Comparison of ENCODE assay signal across 30 cellular contexts in genomic region chrX:46693149-46693548, GRCh38.
A peak's percentile ranks its signal among the peaks of the same experiment; 100 is the strongest.
DNase-seq lines count a peak whose midpoint lies in the region; ATAC-seq and TF ChIP-seq lines count a peak whose summit lies in the region.
"Had no signal": no experiment of that assay in that cellular context is flagged by ENCODE, and none has a peak within 500 bp of the region (broad histone marks: within the 10 kb centered on the region; RNA-seq: fewer than 3 reads in every experiment).

No MANE protein-coding gene starts in this region.

- DNase-seq in MV-4-11 (lab: John Stamatoyannopoulos, UW) (peak; percentile 19), suprapubic skin (ENCODE audit: low spot score in 2 of 2) (no peak), natural killer cell (no peak)
- DNase-seq: activated CD4-positive, CD25-positive, alpha-beta regulatory T cell; activated CD8-positive, alpha-beta T cell treated with anti-CD3 and anti-CD28 coated beads, Interleukin-2, amount 10 ng/mL, durations not matched to agents 7 days and 5 days; activated naive CD4-positive, alpha-beta T cell treated with anti-CD3 and anti-CD28 coated beads, Interleukin-2, amount 10 ng/mL, durations not matched to agents 7 days and 5 days; activated T-cell treated with anti-CD3 and anti-CD28 coated beads, Interleukin-2, amount 50 U/mL, for 24 hours; anterior cingulate cortex; DMS 273 treated with DMSO at 0.1 percent for 48 hours; effector memory CD8-positive, alpha-beta T cell; GF-D8; glutamatergic neuron; KBM-7; NCI-H1048; NCI-H2029 treated with DMSO at 0.1 percent for 48 hours; stimulated activated CD4-positive, alpha-beta T cell treated with anti-CD3 and anti-CD28 coated beads, Interleukin-2, amount 100 ng/mL, for 48 hours; stimulated activated naive CD8-positive, alpha-beta T cell treated with anti-CD3 and anti-CD28 coated beads, Interleukin-15, amount 100 ng/mL, for 72 hours had no signal

- peaks cover 3 to 24% of the 10 kb centered on the region in 2 donors for H3K27me3 Mint-ChIP-seq in natural killer cell (ENCODE audit: low read depth in 2 of 2)
- H3K27me3 Mint-ChIP-seq: activated naive CD4-positive, alpha-beta T cell treated with anti-CD3 and anti-CD28 coated beads, Interleukin-2, amount 10 ng/mL, durations not matched to agents 7 days and 5 days; central memory CD8-positive, alpha-beta T cell; effector memory CD8-positive, alpha-beta T cell; progenitor cell of endocrine pancreas; stimulated activated naive CD8-positive, alpha-beta T cell treated with anti-CD3 and anti-CD28 coated beads, Interleukin-15, amount 100 ng/mL, for 72 hours; type B pancreatic cell had no signal

- intact Hi-C loops in natural killer cell (cut with micrococcal nuclease) = no loop called here

- H4K20me1 ChIP-seq in BLaER1 = no peaks in the 10 kb centered on the region

- peak overlapping the region; percentile 42 for H3K4me2 ChIP-seq in BLaER1
- H3K4me2 ChIP-seq: neural progenitor cell had no signal

- H3K9ac ChIP-seq in BLaER1 = no peak overlapping the region
- H3K9ac ChIP-seq: neural progenitor cell had no signal

- no peaks in the 10 kb centered on the region for H3K36me3 ChIP-seq in BLaER1
- H3K36me3 ChIP-seq in suprapubic skin = no peaks in the 10 kb centered on the region
- H3K36me3 ChIP-seq: neural progenitor cell had no signal

- H3K9me3 ChIP-seq in BLaER1 = no peaks in the 10 kb centered on the region
- no peaks in the 10 kb centered on the region for H3K9me3 ChIP-seq in suprapubic skin

- TF ChIP-seq CTCF in suprapubic skin (IDR thresholded peaks at IDR 0.05) = no peak
- TF ChIP-seq CTCF in natural killer cell (IDR thresholded peaks at IDR 0.05) = no peak

- no peaks in the 10 kb centered on the region for H3K27me3 ChIP-seq in BLaER1
- H3K27me3 ChIP-seq in suprapubic skin = no peaks in the 10 kb centered on the region
- H3K27me3 ChIP-seq: neural progenitor cell had no signal

- H3K4me1 ChIP-seq in BLaER1 (peaks cover 25% of the 10 kb centered on the region), suprapubic skin (no peaks in the 10 kb centered on the region)
- H3K4me1 ChIP-seq: neural progenitor cell had no signal

- no peaks in the 10 kb centered on the region for H3K36me3 Mint-ChIP-seq in natural killer cell
- H3K36me3 Mint-ChIP-seq: activated naive CD4-positive, alpha-beta T cell treated with anti-CD3 and anti-CD28 coated beads, Interleukin-2, amount 10 ng/mL, durations not matched to agents 7 days and 5 days; CD14-positive monocyte; neural progenitor cell; type B pancreatic cell had no signal

- no peak overlapping the region for H3K27ac Mint-ChIP-seq in natural killer cell
- H3K27ac Mint-ChIP-seq: activated CD8-positive, alpha-beta T cell treated with anti-CD3 and anti-CD28 coated beads, Interleukin-2, amount 10 ng/mL, durations not matched to agents 7 days and 5 days; activated naive CD4-positive, alpha-beta T cell treated with anti-CD3 and anti-CD28 coated beads, Interleukin-2, amount 10 ng/mL, durations not matched to agents 7 days and 5 days; activated T-cell treated with anti-CD3 and anti-CD28 coated beads, Interleukin-2, amount 50 U/mL, for 24 hours; CD14-positive monocyte; effector memory CD8-positive, alpha-beta T cell; neural progenitor cell; progenitor cell of endocrine pancreas; T-helper 2 cell treated with Interferon-gamma antibody and Interleukin-4, amounts not matched to agents 5 μg/mL and 100 μg/mL, for 36 hours; type B pancreatic cell had no signal

- no peaks in the 10 kb centered on the region for H3K4me1 Mint-ChIP-seq in natural killer cell
- H3K4me1 Mint-ChIP-seq: activated naive CD4-positive, alpha-beta T cell treated with anti-CD3 and anti-CD28 coated beads, Interleukin-2, amount 10 ng/mL, durations not matched to agents 7 days and 5 days; central memory CD8-positive, alpha-beta T cell; neural progenitor cell; stimulated activated naive CD8-positive, alpha-beta T cell treated with anti-CD3 and anti-CD28 coated beads, Interleukin-15, amount 100 ng/mL, for 72 hours had no signal

- H3K4me3 ChIP-seq in BLaER1 (no peak overlapping the region), suprapubic skin (no peak overlapping the region)
- H3K4me3 ChIP-seq: neural progenitor cell, SK-N-MC had no signal

- ATAC-seq in GM18868 (IDR thresholded peaks at IDR 0.05; ENCODE audit: unreplicated experiment) = peak; percentile 65
- peak; percentile 69 for ATAC-seq in GM21619 (IDR thresholded peaks at IDR 0.05; ENCODE audit: unreplicated experiment)
- no peak for ATAC-seq in HG02970 (IDR thresholded peaks at IDR 0.05; ENCODE audit: low FRiP score, unreplicated experiment)
- no peak for ATAC-seq in natural killer cell
- ATAC-seq in HG03196 (IDR thresholded peaks at IDR 0.05; ENCODE audit: unreplicated experiment) = no peak
- ATAC-seq: activated CD8-positive, alpha-beta T cell treated with anti-CD3 and anti-CD28 coated beads, Interleukin-2, amount 10 ng/mL, durations not matched to agents 7 days and 5 days; effector memory CD8-positive, alpha-beta T cell; left lobe of liver; stimulated activated naive CD8-positive, alpha-beta T cell treated with anti-CD3 and anti-CD28 coated beads, Interleukin-15, amount 100 ng/mL, for 72 hours had no signal

- no peak for TF ChIP-seq EP300 in suprapubic skin (IDR thresholded peaks at IDR 0.05)

- TF ChIP-seq POLR2A in suprapubic skin (IDR thresholded peaks at IDR 0.05) = no peak

- WGBS in suprapubic skin = 72% methylated on average over 2 of the region's 2 CpGs

- no peak overlapping the region for H3K4me3 Mint-ChIP-seq in natural killer cell
- H3K4me3 Mint-ChIP-seq: activated CD8-positive, alpha-beta T cell treated with anti-CD3 and anti-CD28 coated beads, Interleukin-2, amount 10 ng/mL, durations not matched to agents 7 days and 5 days; activated naive CD4-positive, alpha-beta T cell treated with anti-CD3 and anti-CD28 coated beads, Interleukin-2, amount 10 ng/mL, durations not matched to agents 7 days and 5 days; activated T-cell treated with anti-CD3 and anti-CD28 coated beads, Interleukin-2, amount 50 U/mL, for 24 hours; CD14-positive monocyte; central memory CD8-positive, alpha-beta T cell; effector memory CD8-positive, alpha-beta T cell; neural progenitor cell; stimulated activated naive CD8-positive, alpha-beta T cell treated with anti-CD3 and anti-CD28 coated beads, Interleukin-15, amount 100 ng/mL, for 72 hours; T-helper 2 cell treated with Interferon-gamma antibody and Interleukin-4, amounts not matched to agents 5 μg/mL and 100 μg/mL, for 36 hours; type B pancreatic cell had no signal

- no peaks in the 10 kb centered on the region for H3K9me3 Mint-ChIP-seq in natural killer cell
- H3K9me3 Mint-ChIP-seq: activated naive CD4-positive, alpha-beta T cell treated with anti-CD3 and anti-CD28 coated beads, Interleukin-2, amount 10 ng/mL, durations not matched to agents 7 days and 5 days; activated T-cell treated with anti-CD3 and anti-CD28 coated beads, Interleukin-2, amount 50 U/mL, for 24 hours; central memory CD8-positive, alpha-beta T cell; effector memory CD8-positive, alpha-beta T cell; neural progenitor cell; stimulated activated naive CD8-positive, alpha-beta T cell treated with anti-CD3 and anti-CD28 coated beads, Interleukin-15, amount 100 ng/mL, for 72 hours; T-helper 2 cell treated with Interferon-gamma antibody and Interleukin-4, amounts not matched to agents 5 μg/mL and 100 μg/mL, for 36 hours; type B pancreatic cell had no signal

- H3K27ac ChIP-seq in BLaER1 (no peak overlapping the region), suprapubic skin (no peak overlapping the region)
- H3K27ac ChIP-seq: neural progenitor cell, SK-N-MC had no signal

Comparison
In these comparisons a context has a peak if more than half of its experiments do, and no peak if none do; other contexts are left out.
1. ATAC-seq: peak in GM18868 (single experiment) and GM21619 (single experiment); none in HG02970 (single experiment), natural killer cell (0 of 3) and HG03196 (single experiment).